20 cellular contexts compared by ENCODE assay signal in genomic region chr3:108664266-108664665, GRCh38.
"Had no signal": no experiment of that assay in that cellular context is flagged by ENCODE, and none has a peak within 500 bp of the region (broad histone marks: within the 10 kb centered on the region; RNA-seq: fewer than 3 reads in every experiment).

No MANE protein-coding gene starts in this region.

- H3K27me3 Mint-ChIP-seq: activated naive CD4-positive, alpha-beta T cell treated with anti-CD3 and anti-CD28 coated beads, Interleukin-2, amount 50 U/mL, for 24 hours; memory B cell; naive B cell; stimulated activated naive B cell treated with anti-CD40 and anti-IgM and Interleukin-4, amounts not matched to agents 10 μg/mL and 1 μg/mL and 100 μg/mL, for 72 hours had no signal

- H3K4me1 ChIP-seq: ascending aorta, neural progenitor cell, thyroid gland had no signal

- H3K36me3 ChIP-seq: neural progenitor cell, pancreas had no signal

- H3K4me3 Mint-ChIP-seq: activated naive CD4-positive, alpha-beta T cell treated with anti-CD3 and anti-CD28 coated beads, Interleukin-2, amount 50 U/mL, for 24 hours; immature natural killer cell; memory B cell; naive B cell; neural progenitor cell; stimulated activated naive B cell treated with anti-CD40 and anti-IgM and Interleukin-4, amounts not matched to agents 10 μg/mL and 1 μg/mL and 100 μg/mL, for 72 hours had no signal

- H3K27ac Mint-ChIP-seq: activated naive CD4-positive, alpha-beta T cell treated with anti-CD3 and anti-CD28 coated beads, Interleukin-2, amount 50 U/mL, for 24 hours; immature natural killer cell; neural progenitor cell; stimulated activated naive B cell treated with anti-CD40 and anti-IgM and Interleukin-4, amounts not matched to agents 10 μg/mL and 1 μg/mL and 100 μg/mL, for 72 hours had no signal

- FAIRE-seq: endothelial cell of umbilical vein, pancreas had no signal

- ATAC-seq: left ventricle myocardium superior; pancreas; stimulated activated naive B cell treated with anti-CD40 and anti-IgM and Interleukin-4, amounts not matched to agents 10 μg/mL and 1 μg/mL and 100 μg/mL, for 72 hours had no signal

- H3K27me3 ChIP-seq: ascending aorta, neural progenitor cell, pancreas, sigmoid colon, spleen, thyroid gland had no signal

- DNase-seq: activated CD4-positive, alpha-beta T cell treated with anti-CD3 and anti-CD28 coated beads for 1 hour; activated CD4-positive, alpha-beta T cell treated with anti-CD3 and anti-CD28 coated beads, Interleukin-2, amount 50 U/mL, for 4 hours; activated gamma-delta T cell; dermis blood vessel endothelial cell; effector memory CD4-positive, alpha-beta T cell; immature natural killer cell; left ventricle myocardium superior; naive B cell; pancreas; sigmoid colon; spleen; stimulated activated naive B cell treated with anti-CD40 and anti-IgM and Interleukin-4, amounts not matched to agents 10 μg/mL and 1 μg/mL and 100 μg/mL, for 72 hours; T-helper 2 cell; thyroid gland had no signal

- H3K27ac ChIP-seq: ascending aorta, neural progenitor cell, pancreas, sigmoid colon, spleen, thyroid gland, VCaP had no signal

- H3K9me3 Mint-ChIP-seq: activated naive CD4-positive, alpha-beta T cell treated with anti-CD3 and anti-CD28 coated beads, Interleukin-2, amount 50 U/mL, for 24 hours; immature natural killer cell; memory B cell; naive B cell; stimulated activated naive B cell treated with anti-CD40 and anti-IgM and Interleukin-4, amounts not matched to agents 10 μg/mL and 1 μg/mL and 100 μg/mL, for 72 hours had no signal

- H3K4me3 ChIP-seq: ascending aorta, neural progenitor cell, pancreas, sigmoid colon, spleen, thyroid gland had no signal

- H3K4me1 Mint-ChIP-seq: neural progenitor cell had no signal

- H3K9me3 ChIP-seq: ascending aorta, pancreas, sigmoid colon, spleen, thyroid gland had no signal
